1 cellular context compared by ENCODE assay signal in the genomic region with DNA sequence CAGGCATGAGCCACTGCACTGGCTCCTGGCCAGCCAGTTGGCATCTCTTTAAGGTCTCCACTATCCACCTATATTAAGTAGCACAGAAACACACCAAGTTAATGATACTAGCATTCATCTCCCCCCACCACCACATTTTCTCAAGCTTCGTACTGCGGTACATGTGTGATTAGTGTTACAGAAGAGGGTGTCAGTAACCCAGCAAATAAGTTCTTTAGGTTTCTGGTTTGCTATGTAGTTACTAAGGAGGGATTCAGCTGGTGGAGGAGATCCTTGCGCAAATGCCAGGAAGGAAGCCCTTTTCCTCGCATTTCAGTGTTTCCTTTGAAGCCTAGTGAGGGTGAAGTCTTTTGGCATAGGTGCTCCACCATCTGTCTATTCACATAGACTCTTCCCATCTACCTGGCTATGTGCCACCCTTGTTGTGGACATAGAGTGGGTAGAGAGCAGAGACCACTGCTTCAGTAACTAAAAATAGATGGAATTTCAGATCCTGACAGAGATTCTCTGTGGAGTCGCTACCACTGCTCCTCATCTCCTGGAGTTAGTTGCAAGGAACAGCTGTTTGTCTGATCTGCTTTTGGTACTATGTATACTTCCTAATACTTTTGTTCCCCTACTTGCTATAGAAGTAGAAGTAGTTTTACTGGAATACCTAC.
TF ChIP-seq lines count a peak whose summit lies in the region.

No MANE protein-coding gene starts in this region.

TF ChIP-seq in SK-N-SH, 30 proteins besides CTCF, POLR2A, EP300 and RAD21 (continued from another document):
- TF ChIP-seq, protein P1, sequence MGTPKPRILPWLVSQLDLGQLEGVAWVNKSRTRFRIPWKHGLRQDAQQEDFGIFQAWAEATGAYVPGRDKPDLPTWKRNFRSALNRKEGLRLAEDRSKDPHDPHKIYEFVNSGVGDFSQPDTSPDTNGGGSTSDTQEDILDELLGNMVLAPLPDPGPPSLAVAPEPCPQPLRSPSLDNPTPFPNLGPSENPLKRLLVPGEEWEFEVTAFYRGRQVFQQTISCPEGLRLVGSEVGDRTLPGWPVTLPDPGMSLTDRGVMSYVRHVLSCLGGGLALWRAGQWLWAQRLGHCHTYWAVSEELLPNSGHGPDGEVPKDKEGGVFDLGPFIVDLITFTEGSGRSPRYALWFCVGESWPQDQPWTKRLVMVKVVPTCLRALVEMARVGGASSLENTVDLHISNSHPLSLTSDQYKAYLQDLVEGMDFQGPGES (IDR thresholded peaks at IDR 0.05; ENCODE audit: low read depth, low read length): no peak
